ENCODE assay signal across 33 cellular contexts in the genomic region with DNA sequence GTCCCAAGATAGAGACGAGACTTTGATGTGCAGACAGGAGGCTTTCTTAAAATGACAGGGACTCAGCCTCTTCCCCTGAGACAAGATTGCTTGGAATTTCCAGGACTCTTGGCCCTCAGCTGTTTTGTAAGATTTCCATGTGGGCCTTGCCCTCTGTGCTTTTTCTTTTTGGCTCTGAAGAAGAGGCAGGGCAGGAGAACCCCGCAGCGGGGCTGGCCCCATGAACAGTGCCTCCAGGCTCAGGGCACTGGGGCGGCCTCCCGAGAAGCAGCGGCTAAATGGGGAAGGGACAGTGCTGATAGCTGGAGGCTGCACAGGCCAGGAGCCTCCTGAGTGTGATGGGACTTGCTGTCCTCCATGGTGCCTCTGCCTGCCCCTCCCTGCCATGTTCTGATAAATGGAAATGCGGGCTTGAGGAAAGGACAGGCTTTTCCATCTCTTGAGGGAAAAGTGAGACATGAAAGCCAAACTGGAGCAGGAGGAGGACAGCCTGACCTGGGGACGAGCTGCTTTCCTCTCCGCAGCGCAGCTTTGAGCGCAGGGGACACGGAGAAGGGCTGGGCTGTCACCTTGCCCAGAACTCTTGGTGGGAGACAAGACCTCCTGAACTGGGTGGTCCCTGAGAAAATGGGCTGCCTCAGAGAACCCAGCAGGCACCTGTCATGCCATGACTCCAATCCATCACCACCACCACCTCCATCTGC. TPM values are rescaled to one million over a fixed set of nuclear protein-coding genes. Genes with fewer than 3 reads are reported as not detected.
"Had no signal": no experiment of that assay in that cellular context is flagged by ENCODE, and none has a peak within 500 bp of the region (broad histone marks: within the 10 kb centered on the region; RNA-seq: fewer than 3 reads in every experiment).

No MANE protein-coding gene starts in this region.

- ATAC-seq: activated CD4-positive, CD25-positive, alpha-beta regulatory T cell treated with anti-CD3 and anti-CD28 coated beads, Interleukin-2, amount 50 U/mL, for 24 hours; activated CD8-positive, alpha-beta T cell treated with anti-CD3 and anti-CD28 coated beads, Interleukin-2, amount 10 ng/mL, durations not matched to agents 7 days and 5 days; body of pancreas; Panc1 had no signal

- H3K4me3 Mint-ChIP-seq: activated CD8-positive, alpha-beta T cell treated with anti-CD3 and anti-CD28 coated beads, Interleukin-2, amount 10 ng/mL, durations not matched to agents 7 days and 5 days had no signal

- H3K4me3 ChIP-seq: ascending aorta, body of pancreas, SJCRH30 had no signal

- H3K27me3 ChIP-seq: ascending aorta, body of pancreas, SJCRH30 had no signal

- H3K27ac Mint-ChIP-seq: activated CD8-positive, alpha-beta T cell treated with anti-CD3 and anti-CD28 coated beads, Interleukin-2, amount 10 ng/mL, durations not matched to agents 7 days and 5 days had no signal

- H3K4me2 ChIP-seq: SK-N-SH had no signal

- H3K9me3 ChIP-seq: ascending aorta, body of pancreas, SJCRH30, SK-N-SH had no signal

- DNase-seq: activated CD4-positive, alpha-beta T cell treated with anti-CD3 and anti-CD28 coated beads for 48 hours; activated CD4-positive, alpha-beta T cell treated with anti-CD3 and anti-CD28 coated beads, Interleukin-2, amount 50 U/mL, for 4 hours; activated CD8-positive, alpha-beta memory T cell treated with anti-CD3 and anti-CD28 coated beads, Interleukin-2, amount 50 U/mL, for 48 hours; activated CD8-positive, alpha-beta T cell treated with anti-CD3 and anti-CD28 coated beads, Interleukin-2, amount 10 ng/mL, durations not matched to agents 7 days and 5 days; activated naive CD4-positive, alpha-beta T cell treated with anti-CD3 and anti-CD28 coated beads, Interleukin-2, amount 50 U/mL, for 16 hours; activated T-cell treated with anti-CD3 and anti-CD28 coated beads, Interleukin-2, amount 50 U/mL, for 1 hour; amniotic stem cell; body of pancreas; central memory CD4-positive, alpha-beta T cell; KG1; NCI-H1092; NCI-H1417; NCI-H1930; NCI-H2107; NCI-H2171 treated with DMSO at 0.1 percent for 48 hours; NCI-H226; NCI-H510A; NCI-H526 treated with DMSO at 0.1 percent for 48 hours; NCI-H82; NK-92 treated with Interleukin-12 subunit alpha and Interleukin-12 subunit beta, amount 100 ng/mL, for 24 hours; OCI-M1; Right ventricle myocardium superior; RPMI8226; SJCRH30; SK-N-SH; T-helper 1 cell; WERI-Rb-1 had no signal

- H3K9ac ChIP-seq: SK-N-SH had no signal

- H3K36me3 ChIP-seq: SJCRH30 had no signal

- H3K27ac ChIP-seq: ascending aorta, body of pancreas, SJCRH30, WERI-Rb-1 had no signal

- H3K4me1 ChIP-seq: ascending aorta, SJCRH30 had no signal

RNA-seq across cellular contexts. Expression of a gene that starts 12.1 kb away (rescaled TPM):
- total RNA-seq: body of pancreas, bronchial epithelial cell, LHCN-M2, M059J had no signal

RNA-seq across cellular contexts. Expression of a gene that starts 24.5 kb away (rescaled TPM):
- total RNA-seq: ascending aorta, SJCRH30 had no signal
